Comparison of ENCODE assay signal across 17 cellular contexts in the genomic region with DNA sequence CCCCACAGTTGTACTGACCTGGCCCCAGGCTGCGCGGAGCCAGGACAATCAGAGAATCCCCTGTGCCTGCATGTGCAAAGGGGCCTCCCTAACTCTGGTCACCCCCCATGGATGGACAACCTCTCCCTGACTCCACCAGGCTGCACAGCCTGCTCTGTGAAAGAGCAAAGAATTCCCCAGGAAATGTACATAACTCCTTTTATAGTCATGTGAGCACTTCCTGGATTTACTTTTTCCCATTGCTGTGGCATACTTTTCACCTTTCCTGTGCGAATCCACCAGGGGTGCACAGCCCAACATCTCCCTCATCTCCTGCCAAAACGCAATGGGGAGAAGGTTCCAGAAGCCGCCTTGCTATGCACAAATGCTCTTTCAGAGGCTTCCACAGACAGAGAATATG. TPM values are rescaled to one million over a fixed set of nuclear protein-coding genes. Genes with fewer than 3 reads are reported as not detected.
"Had no signal": no experiment of that assay in that cellular context is flagged by ENCODE, and none has a peak within 500 bp of the region (broad histone marks: within the 10 kb centered on the region; RNA-seq: fewer than 3 reads in every experiment).

No MANE protein-coding gene starts in this region.

- H3K4me3 Mint-ChIP-seq: activated naive CD4-positive, alpha-beta T cell treated with anti-CD3 and anti-CD28 coated beads for 36 hours; activated naive CD8-positive, alpha-beta T cell treated with anti-CD3 and anti-CD28 coated beads, Interleukin-2, amount 50 U/mL, for 24 hours; activated T-helper 17 cell treated with anti-CD3 and anti-CD28 coated beads, Interleukin-2, amount 50 U/mL, for 72 hours; memory B cell had no signal

- H3K4me1 Mint-ChIP-seq: activated naive CD8-positive, alpha-beta T cell treated with anti-CD3 and anti-CD28 coated beads, Interleukin-2, amount 50 U/mL, for 24 hours; activated T-helper 17 cell treated with anti-CD3 and anti-CD28 coated beads, Interleukin-2, amount 50 U/mL, for 72 hours; memory B cell had no signal

- H3K27ac Mint-ChIP-seq: activated naive CD4-positive, alpha-beta T cell treated with anti-CD3 and anti-CD28 coated beads for 36 hours; activated naive CD8-positive, alpha-beta T cell treated with anti-CD3 and anti-CD28 coated beads, Interleukin-2, amount 50 U/mL, for 24 hours; activated T-helper 17 cell treated with anti-CD3 and anti-CD28 coated beads, Interleukin-2, amount 50 U/mL, for 72 hours; memory B cell had no signal

- H3K36me3 Mint-ChIP-seq: memory B cell had no signal

- H3K9me3 Mint-ChIP-seq: activated naive CD4-positive, alpha-beta T cell treated with anti-CD3 and anti-CD28 coated beads for 36 hours; activated naive CD8-positive, alpha-beta T cell treated with anti-CD3 and anti-CD28 coated beads, Interleukin-2, amount 50 U/mL, for 24 hours; activated T-helper 17 cell treated with anti-CD3 and anti-CD28 coated beads, Interleukin-2, amount 50 U/mL, for 72 hours had no signal

- H3K27ac ChIP-seq: ascending aorta, breast epithelium, hepatocyte, left ventricle myocardium inferior, pancreas, sigmoid colon, spleen, tibial artery, vagina, VCaP had no signal

- ATAC-seq: activated naive CD8-positive, alpha-beta T cell treated with anti-CD3 and anti-CD28 coated beads, Interleukin-2, amount 50 U/mL, for 24 hours; activated T-helper 17 cell treated with anti-CD3 and anti-CD28 coated beads, Interleukin-2, amount 50 U/mL, for 72 hours; esophagus mucosa had no signal

- DNase-seq: activated CD4-positive, alpha-beta T cell treated with anti-CD3 and anti-CD28 coated beads, Interleukin-2, amount 50 U/mL, for 48 hours; activated naive CD4-positive, alpha-beta T cell treated with anti-CD3 and anti-CD28 coated beads for 36 hours; activated naive CD8-positive, alpha-beta T cell treated with anti-CD3 and anti-CD28 coated beads, Interleukin-2, amount 50 U/mL, for 24 hours; left ventricle myocardium inferior; pancreas; sigmoid colon; spleen; tibial artery had no signal

RNA-seq across cellular contexts. Expression of gene FGFR2, which starts 27.9 kb away (rescaled TPM):
- total RNA-seq: activated naive CD4-positive, alpha-beta T cell treated with anti-CD3 and anti-CD28 coated beads for 36 hours; activated T-helper 17 cell treated with anti-CD3 and anti-CD28 coated beads, Interleukin-2, amount 50 U/mL, for 72 hours; T-helper 1 cell treated with Interleukin-12 subunit alpha and Interleukin-12 subunit beta and Interleukin-4 antibody, amounts not matched to agents 30 ng/mL and 1 ng/mL, for 36 hours had no signal
